11 cellular contexts compared by ENCODE assay signal in the genomic region with DNA sequence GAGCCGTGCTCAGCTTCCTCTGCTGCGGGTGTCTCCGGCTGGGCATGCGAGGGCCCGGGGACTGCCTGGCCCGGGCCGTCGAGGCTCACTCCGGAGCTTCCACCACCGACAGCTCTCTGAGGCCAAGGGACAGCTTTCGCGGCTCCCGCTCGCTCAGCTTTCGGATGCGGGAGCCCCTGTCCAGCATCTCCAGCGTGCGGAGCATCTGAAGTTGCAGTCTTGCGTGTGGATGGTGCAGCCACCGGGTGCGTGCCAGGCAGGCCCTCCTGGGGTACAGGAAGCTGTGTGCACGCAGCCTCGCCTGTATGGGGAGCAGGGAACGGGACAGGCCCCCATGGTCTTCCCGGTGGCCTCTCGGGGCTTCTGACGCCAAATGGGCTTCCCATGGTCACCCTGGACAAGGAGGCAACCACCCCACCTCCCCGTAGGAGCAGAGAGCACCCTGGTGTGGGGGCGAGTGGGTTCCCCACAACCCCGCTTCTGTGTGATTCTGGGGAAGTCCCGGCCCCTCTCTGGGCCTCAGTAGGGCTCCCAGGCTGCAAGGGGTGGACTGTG. TPM values are rescaled to one million over a fixed set of nuclear protein-coding genes. Genes with fewer than 3 reads are reported as not detected.
DNase-seq lines count a peak whose midpoint lies in the region; ATAC-seq and TF ChIP-seq lines count a peak whose summit lies in the region.
"Had no signal": no experiment of that assay in that cellular context is flagged by ENCODE, and none has a peak within 500 bp of the region (broad histone marks: within the 10 kb centered on the region; RNA-seq: fewer than 3 reads in every experiment).

No MANE protein-coding gene starts in this region.

- peak overlapping the region; percentile 41 for H2BK12ac ChIP-seq in neuronal stem cell (ENCODE audit: low read length)

- no peaks in the 10 kb centered on the region; the same call in 1 of the 2 replicates for H3K9me3 ChIP-seq in Karpas-422 (ENCODE audit: low read length)
- H3K9me3 ChIP-seq in neuronal stem cell (replicated peaks in 1 of 2; ENCODE audit: control insufficient read depth in 2 of 2, insufficient read depth in 1 of 2, low read depth in 1 of 2, low read length in 2 of 2), result no peaks in the 10 kb centered on the region

- H3K27ac Mint-ChIP-seq in CD14-positive monocyte, result peak overlapping the region; percentile 93 to 99 (median 96)
- peak overlapping the region; percentile 99 for H3K27ac Mint-ChIP-seq in activated naive CD4-positive, alpha-beta T cell treated with anti-CD3 and anti-CD28 coated beads for 36 hours

- no peak overlapping the region for H2BK120ac ChIP-seq in neuronal stem cell (ENCODE audit: low read depth, low read length)

- DNase-seq in CD14-positive monocyte (ENCODE audit: low spot score) (peak; percentile 46), Karpas-422 (no peak), neuronal stem cell (ENCODE audit: low spot score) (no peak), NCI-H510A treated with DMSO at 0.1 percent for 48 hours (lab: John Stamatoyannopoulos, UW) (no peak), SHP77 treated with DMSO at 0.1 percent for 48 hours (lab: John Stamatoyannopoulos, UW) (no peak)
- peak; percentile 74 for DNase-seq in activated naive CD4-positive, alpha-beta T cell treated with anti-CD3 and anti-CD28 coated beads for 36 hours
- DNase-seq: NCI-H1105 treated with DMSO at 0.1 percent for 48 hours had no signal

- peak overlapping the region; percentile 92 to 99 for H3K4me3 Mint-ChIP-seq in CD14-positive monocyte
- peak overlapping the region; percentile 100 for H3K4me3 Mint-ChIP-seq in activated naive CD4-positive, alpha-beta T cell treated with anti-CD3 and anti-CD28 coated beads for 36 hours

- H3K36me3 ChIP-seq in Karpas-422 (ENCODE audit: insufficient read depth, low read length) (no peaks in the 10 kb centered on the region), neuronal stem cell (replicated peaks in 1 of 2; ENCODE audit: control insufficient read depth in 2 of 2, insufficient read depth in 2 of 2, low read length in 2 of 2) (no peaks in the 10 kb centered on the region)

- H4K8ac ChIP-seq in neuronal stem cell (ENCODE audit: low read depth, low read length), result no peak overlapping the region

- H3K4me1 Mint-ChIP-seq in CD14-positive monocyte, result peaks cover 50% of the 10 kb centered on the region
- peaks cover 40% of the 10 kb centered on the region for H3K4me1 Mint-ChIP-seq in activated naive CD4-positive, alpha-beta T cell treated with anti-CD3 and anti-CD28 coated beads for 36 hours (ENCODE audit: low read depth)

- peak overlapping the region; percentile 64; the same call in 1 of the 2 replicates for H3K4me3 ChIP-seq in Karpas-422 (ENCODE audit: low read length)
- H3K4me3 ChIP-seq in neuronal stem cell (ENCODE audit: low read length in 2 of 2), result no peak overlapping the region

- peaks cover 15 to 17% of the 10 kb centered on the region in 2 donors for H3K36me3 Mint-ChIP-seq in CD14-positive monocyte
- peaks cover 21% of the 10 kb centered on the region for H3K36me3 Mint-ChIP-seq in activated naive CD4-positive, alpha-beta T cell treated with anti-CD3 and anti-CD28 coated beads for 36 hours (ENCODE audit: low read depth)

- H3K9me2 ChIP-seq in Karpas-422 (replicated peaks; ENCODE audit: insufficient read depth, low read length), result no peaks in the 10 kb centered on the region

- no peak overlapping the region for H3K27ac ChIP-seq in Karpas-422 (ENCODE audit: low read length)
- H3K27ac ChIP-seq in neuronal stem cell (replicated peaks; ENCODE audit: low read length), result no peak overlapping the region

- H3K9ac ChIP-seq in Karpas-422 (ENCODE audit: low read length), result peak overlapping the region; percentile 66
- peak overlapping the region; percentile 21 for H3K9ac ChIP-seq in neuronal stem cell (ENCODE audit: low read depth, low read length, poor library complexity)

- peak overlapping the region; percentile 55 for H3K23ac ChIP-seq in neuronal stem cell (ENCODE audit: low read depth, low read length, poor library complexity)

- no CpG with 5 or more reads among the region's 31 CpGs for WGBS in neuronal stem cell (ENCODE audit: extremely low coverage in 2 of 2, insufficient read length in 2 of 2, insufficient replicate concordance in 1 of 2), 2 donors

- H3K9me3 Mint-ChIP-seq in CD14-positive monocyte, result peaks cover 0 to 3% (median 0%) of the 10 kb centered on the region in 7 donors
- no peaks in the 10 kb centered on the region for H3K9me3 Mint-ChIP-seq in activated naive CD4-positive, alpha-beta T cell treated with anti-CD3 and anti-CD28 coated beads for 36 hours

- peaks cover 0 to 10% (median 0%) of the 10 kb centered on the region in 3 donors for H3K27me3 Mint-ChIP-seq in CD14-positive monocyte (ENCODE audit: low read depth in 3 of 3)
- H3K27me3 Mint-ChIP-seq in activated naive CD4-positive, alpha-beta T cell treated with anti-CD3 and anti-CD28 coated beads for 36 hours (ENCODE audit: low read depth), result no peaks in the 10 kb centered on the region

- H3K27me3 ChIP-seq in Karpas-422 (ENCODE audit: low read length) (no peaks in the 10 kb centered on the region), neuronal stem cell (ENCODE audit: control insufficient read depth in 3 of 3, insufficient read depth in 3 of 3, low read depth in 1 of 3, low read length in 3 of 3) (no peaks in the 10 kb centered on the region)

- intact Hi-C loops in CD14-positive monocyte (cut with micrococcal nuclease), result loop anchor here (5.0 to 10.0 kb wide), 3 partner anchors 33 to 355 kb away; no protein-coding TSS in a partner anchor
- intact Hi-C loops in activated naive CD4-positive, alpha-beta T cell treated with anti-CD3 and anti-CD28 coated beads for 36 hours (cut with micrococcal nuclease), result loop anchor here (1.0 to 2.0 kb wide), 2 partner anchors 25 to 47 kb away; no protein-coding TSS in a partner anchor

- H2AFZ ChIP-seq in Karpas-422 (ENCODE audit: low read length) (no peak overlapping the region; the same call in 1 of the 2 replicates), neuronal stem cell (ENCODE audit: low read length) (peak overlapping the region; percentile 11)

- peak overlapping the region; percentile 17 for H3K18ac ChIP-seq in neuronal stem cell (ENCODE audit: low read length)

- H2BK15ac ChIP-seq in neuronal stem cell (ENCODE audit: low read length), result no peak overlapping the region

- peaks cover 24% of the 10 kb centered on the region for H3K4me1 ChIP-seq in Karpas-422 (ENCODE audit: low read length)
- H3K4me1 ChIP-seq in neuronal stem cell (ENCODE audit: control insufficient read depth in 2 of 2, insufficient read depth in 1 of 2, low read depth in 1 of 2, low read length in 2 of 2), result peaks cover 0 to 1% of the 10 kb centered on the region in 2 donors

- no peaks in the 10 kb centered on the region for H3K79me2 ChIP-seq in Karpas-422 (ENCODE audit: low read length)

- H3K4ac ChIP-seq in neuronal stem cell (ENCODE audit: low read length), result no peak overlapping the region

- no peaks in the 10 kb centered on the region for H3K79me1 ChIP-seq in neuronal stem cell (ENCODE audit: low read depth, low read length)

- peak overlapping the region; percentile 53 for H2BK5ac ChIP-seq in neuronal stem cell (ENCODE audit: low read length)

- ATAC-seq in HG03095 (IDR thresholded peaks at IDR 0.05; ENCODE audit: unreplicated experiment) (no peak), HG03025 (IDR thresholded peaks at IDR 0.05; ENCODE audit: low FRiP score, unreplicated experiment) (no peak)

- peak overlapping the region; percentile 75 for H2AK5ac ChIP-seq in neuronal stem cell (ENCODE audit: low read depth, low read length)

- H3K14ac ChIP-seq in neuronal stem cell (ENCODE audit: low read length), result no peak overlapping the region

- no peak overlapping the region for H4K91ac ChIP-seq in neuronal stem cell (ENCODE audit: low read depth, low read length, poor library complexity)

- no peak for TF ChIP-seq CTCF in CD14-positive monocyte (IDR thresholded peaks at IDR 0.05)

- CTCF ChIA-PET in activated naive CD4-positive, alpha-beta T cell treated with anti-CD3 and anti-CD28 coated beads for 36 hours (lab: Charles Lee), result no interaction called here

- H4K20me1 ChIP-seq in Karpas-422 (ENCODE audit: insufficient read depth, low read depth, low read length), result no peaks in the 10 kb centered on the region

- peak overlapping the region; percentile 88 for H3K4me2 ChIP-seq in Karpas-422 (ENCODE audit: low read depth, low read length, poor library complexity, severe bottlenecking)
- H3K4me2 ChIP-seq in neuronal stem cell (ENCODE audit: insufficient read depth, low read length, poor library complexity, severe bottlenecking), result no peak overlapping the region

RNA-seq across cellular contexts. Expression of a gene that starts 1.2 kb away (rescaled TPM):
- polyA plus RNA-seq in CD14-positive monocyte, result 100 to 1,000 TPM; 105 to 131 TPM
- not detected in 2 replicates for total RNA-seq in Karpas-422 (2014; rRNA removed; shearing (Covaris generic); ENCODE audit: low replicate concordance)
- 10 to 100 TPM; 22.4 to 24.1 TPM for total RNA-seq in activated naive CD4-positive, alpha-beta T cell treated with anti-CD3 and anti-CD28 coated beads for 36 hours
- not detected for polyA plus RNA-seq in neuronal stem cell (2013, experiment 1 of 2)
- polyA plus RNA-seq in neuronal stem cell (2013, experiment 2 of 2), result not detected
- total RNA-seq: temporal lobe had no signal

RNA-seq across cellular contexts. Expression of a gene that starts 5.9 kb away (rescaled TPM):
- polyA plus RNA-seq in CD14-positive monocyte, result 10 to 100 TPM; 28.6 to 34.5 TPM
- 30.0 and 37.6 TPM in 2 replicates for total RNA-seq in Karpas-422 (2014; rRNA removed; shearing (Covaris generic); ENCODE audit: low replicate concordance)
- total RNA-seq in activated naive CD4-positive, alpha-beta T cell treated with anti-CD3 and anti-CD28 coated beads for 36 hours, result 10 to 100 TPM; 38.4 to 42.9 TPM
- 20.8 TPM for polyA plus RNA-seq in neuronal stem cell (2013, experiment 1 of 2)
- 20.9 TPM for polyA plus RNA-seq in neuronal stem cell (2013, experiment 2 of 2)

RNA-seq across cellular contexts. Expression of a gene that starts 44.0 kb away (rescaled TPM):
- 10 to 100 TPM; 38.7 to 41.3 TPM for polyA plus RNA-seq in CD14-positive monocyte
- total RNA-seq in Karpas-422 (2014; rRNA removed; shearing (Covaris generic); ENCODE audit: low replicate concordance), result not detected in 2 replicates
- 10 to 100 TPM; 26.6 to 28.4 TPM for total RNA-seq in activated naive CD4-positive, alpha-beta T cell treated with anti-CD3 and anti-CD28 coated beads for 36 hours
- polyA plus RNA-seq in neuronal stem cell (2013, experiment 1 of 2), result 0.01 TPM
- not detected for polyA plus RNA-seq in neuronal stem cell (2013, experiment 2 of 2)

RNA-seq across cellular contexts. Expression of a gene that starts 44.6 kb away (rescaled TPM):
- not detected for polyA plus RNA-seq in CD14-positive monocyte
- not detected in 2 replicates for total RNA-seq in Karpas-422 (2014; rRNA removed; shearing (Covaris generic); ENCODE audit: low replicate concordance)
- not detected for total RNA-seq in activated naive CD4-positive, alpha-beta T cell treated with anti-CD3 and anti-CD28 coated beads for 36 hours
- polyA plus RNA-seq in neuronal stem cell (2013, experiment 1 of 2), result 16.6 TPM
- 17.4 TPM for polyA plus RNA-seq in neuronal stem cell (2013, experiment 2 of 2)
- total RNA-seq: pulmonary artery endothelial cell had no signal

Comparison
In these comparisons a context has a peak if more than half of its experiments do, and no peak if none do; other contexts are left out.
1. DNase-seq: peak in CD14-positive monocyte (single experiment) and activated naive CD4-positive, alpha-beta T cell treated with anti-CD3 and anti-CD28 coated beads for 36 hours (single experiment); none in Karpas-422 (single experiment), neuronal stem cell (single experiment), NCI-H510A treated with DMSO at 0.1 percent for 48 hours (single experiment) and SHP77 treated with DMSO at 0.1 percent for 48 hours (single experiment).
2. RNA of a gene that starts 1.2 kb away (total RNA-seq): 22.4 to 24.1 TPM in activated naive CD4-positive, alpha-beta T cell treated with anti-CD3 and anti-CD28 coated beads for 36 hours; not detected in Karpas-422; every median in the first group is over 10 times any median in the second.
3. RNA of a gene that starts 44.0 kb away (total RNA-seq): 26.6 to 28.4 TPM in activated naive CD4-positive, alpha-beta T cell treated with anti-CD3 and anti-CD28 coated beads for 36 hours; not detected in Karpas-422; every median in the first group is over 10 times any median in the second.